In genomic region chr2:200455958-200456421, GRCh38 we compare ENCODE assay signal across 8 cellular contexts. TPM values are rescaled to one million over a fixed set of nuclear protein-coding genes. Genes with fewer than 3 reads are reported as not detected.
DNase-seq lines count a peak whose midpoint lies in the region; ATAC-seq, FAIRE-seq and TF ChIP-seq lines count a peak whose summit lies in the region.

No MANE protein-coding gene starts in this region.

- H3K9me3 ChIP-seq in HepG2 (ENCODE audit: low read length) = no peaks in the 10 kb centered on the region
- no peaks in the 10 kb centered on the region for H3K9me3 ChIP-seq in mammary epithelial cell (replicated peaks; ENCODE audit: insufficient read depth, low read length)

- peaks cover 4% of the 10 kb centered on the region for H3K36me3 Mint-ChIP-seq in T-helper 1 cell treated with Interleukin-12 subunit alpha and Interleukin-12 subunit beta and Interleukin-4 antibody, amounts not matched to agents 30 μg/mL and 1 μg/mL, for 36 hours (ENCODE audit: low read depth)

- intact Hi-C loops in HepG2 (cut with micrococcal nuclease; ENCODE audit: unreplicated experiment) = no loop called here
- intact Hi-C loops in mammary epithelial cell (cut with micrococcal nuclease) = no loop called here

- peaks cover 32 to 80% of the 10 kb centered on the region in 2 experiments for H3K36me3 ChIP-seq in HepG2 (replicated peaks in 1 of 2; ENCODE audit: control insufficient read depth in 1 of 2, insufficient read depth in 2 of 2, low read length in 2 of 2)
- H3K36me3 ChIP-seq in mammary epithelial cell (ENCODE audit: insufficient read depth, low read length) = peaks cover 5% of the 10 kb centered on the region
- H3K36me3 ChIP-seq in brain microvascular endothelial cell (replicated peaks) = peaks cover 2% of the 10 kb centered on the region

- peak overlapping the region; percentile 83 for H3K27ac Mint-ChIP-seq in T-helper 1 cell treated with Interleukin-12 subunit alpha and Interleukin-12 subunit beta and Interleukin-4 antibody, amounts not matched to agents 30 μg/mL and 1 μg/mL, for 36 hours

- peak overlapping the region; percentile 27 for H3K4me3 Mint-ChIP-seq in T-helper 1 cell treated with Interleukin-12 subunit alpha and Interleukin-12 subunit beta and Interleukin-4 antibody, amounts not matched to agents 30 μg/mL and 1 μg/mL, for 36 hours

- H2AFZ ChIP-seq in HepG2 (ENCODE audit: low read length) (no peak overlapping the region), mammary epithelial cell (ENCODE audit: low read depth, low read length) (no peak overlapping the region)

- H3K27ac ChIP-seq in HepG2 (ENCODE audit: extremely low read length, insufficient read depth, low read length) (no peak overlapping the region), mammary epithelial cell (ENCODE audit: insufficient read depth, low read depth, low read length) (no peak overlapping the region), brain microvascular endothelial cell (no peak overlapping the region)

- H3K27me3 Mint-ChIP-seq in T-helper 1 cell treated with Interleukin-12 subunit alpha and Interleukin-12 subunit beta and Interleukin-4 antibody, amounts not matched to agents 30 μg/mL and 1 μg/mL, for 36 hours (ENCODE audit: low read depth) = no peaks in the 10 kb centered on the region

- no peak for DNase-seq in HepG2 (ENCODE audit: low spot score)
- DNase-seq in stimulated activated CD8-positive, alpha-beta memory T cell treated with anti-CD3 and anti-CD28 coated beads, Interleukin-4, amount 100 ng/mL, for 48 hours = no peak
- DNase-seq in mammary epithelial cell = no peak
- no peak for DNase-seq in GOT3 (lab: John Stamatoyannopoulos, UW)
- no peak for DNase-seq in brain microvascular endothelial cell

- H3K79me2 ChIP-seq in HepG2 (ENCODE audit: insufficient read depth, low read length) (no peaks in the 10 kb centered on the region), mammary epithelial cell (ENCODE audit: insufficient read depth, low read length) (no peaks in the 10 kb centered on the region)

- dilution Hi-C loops in mammary epithelial cell (cut with HindIII; ENCODE audit: low sequenced_read_pairs) = no loop called here

- H3K9me3 Mint-ChIP-seq in T-helper 1 cell treated with Interleukin-12 subunit alpha and Interleukin-12 subunit beta and Interleukin-4 antibody, amounts not matched to agents 30 μg/mL and 1 μg/mL, for 36 hours = no peaks in the 10 kb centered on the region

- H3K4me3 ChIP-seq in HepG2 (replicated peaks in 1 of 3; ENCODE audit: insufficient read depth in 1 of 3, low read depth in 2 of 3, low read length in 3 of 3) (no peak overlapping the region), mammary epithelial cell (replicated peaks in 1 of 3; ENCODE audit: insufficient read depth in 1 of 3, low read depth in 2 of 3, low read length in 3 of 3) (no peak overlapping the region), brain microvascular endothelial cell (ENCODE audit: low read depth, low read length) (no peak overlapping the region)

- TF ChIP-seq POLR2A in HepG2 (IDR thresholded peaks at IDR 0.05; ENCODE audit: insufficient read depth in 1 of 2, low read depth in 2 of 2, low read length in 2 of 2) = no peak

- in situ Hi-C loops in HepG2 (cut with HindIII; ENCODE audit: extremely low pct_ligation_motif_present, low pct_unique_long_range_greater_than_20kb) = no loop called here
- in situ Hi-C loops in mammary epithelial cell (cut with MboI; ENCODE audit: low sequenced_read_pairs in 2 of 2) = no loop called here
- in situ Hi-C loops in brain microvascular endothelial cell (cut with HindIII; ENCODE audit: low pct_ligation_motif_present, low sequenced_read_pairs) = no loop called here

- WGBS in HepG2 (ENCODE audit: low lambda C conversion rate) = 99% methylated on average over 4 of the region's 4 CpGs
- WGBS in mammary epithelial cell (ENCODE audit: low coverage, missing lambda C conversion rate) = 80% methylated on average over 4 of the region's 4 CpGs

- H3K4me2 ChIP-seq in HepG2 (ENCODE audit: low read depth, low read length) = no peak overlapping the region
- H3K4me2 ChIP-seq in mammary epithelial cell (ENCODE audit: insufficient read depth, low read depth, low read length) = no peak overlapping the region

- POLR2A ChIA-PET in HepG2 (lab: Yijun Ruan, JAX) = no interaction called here

- H3K4me1 ChIP-seq in HepG2 (ENCODE audit: insufficient read depth, low read length) = no peaks in the 10 kb centered on the region
- H3K4me1 ChIP-seq in mammary epithelial cell (ENCODE audit: insufficient read depth, low read length) = peaks cover 5% of the 10 kb centered on the region

- no peaks in the 10 kb centered on the region for H4K20me1 ChIP-seq in HepG2 (ENCODE audit: insufficient read depth, low read length)
- H4K20me1 ChIP-seq in mammary epithelial cell (ENCODE audit: insufficient read depth, low read length) = no peaks in the 10 kb centered on the region

- CTCF ChIA-PET in HepG2 (lab: Yijun Ruan, JAX; ENCODE audit: low intra/inter-chr PET ratio, low total read pairs) = no interaction called here
- CTCF ChIA-PET in mammary epithelial cell (lab: Charles Lee; ENCODE audit: low non-redundant PET) = no interaction called here

- ATAC-seq in GM18519 (IDR thresholded peaks at IDR 0.05; ENCODE audit: low FRiP score, unreplicated experiment) (peak; percentile 45), HG02610 (IDR thresholded peaks at IDR 0.05; ENCODE audit: unreplicated experiment) (peak; percentile 65), HepG2 (0 out of 3 replicates have a peak, but pooled peaks have one; percentile 9)

- H3K27me3 ChIP-seq in HepG2 (ENCODE audit: control insufficient read depth in 1 of 2, insufficient read depth in 2 of 2, low read length in 2 of 2) (no peaks in the 10 kb centered on the region), mammary epithelial cell (ENCODE audit: insufficient read depth, low read length) (no peaks in the 10 kb centered on the region), brain microvascular endothelial cell (replicated peaks) (no peaks in the 10 kb centered on the region)

- TF ChIP-seq EP300 in HepG2 (IDR thresholded peaks at IDR 0.05; ENCODE audit: low read depth in 2 of 2, low read length in 2 of 2) (no peak), HepG2 (CRISPR knock-in tag; IDR thresholded peaks at IDR 0.05; ENCODE audit: borderline replicate concordance) (no peak)

- TF ChIP-seq RAD21 in HepG2 (CRISPR knock-in tag; IDR thresholded peaks at IDR 0.05) = no peak

- TF ChIP-seq CTCF in HepG2 (CRISPR knock-in tag; IDR thresholded peaks at IDR 0.05) (no peak), mammary epithelial cell (conservative IDR thresholded peaks at IDR 0.05 in 1 of 2, IDR thresholded peaks at IDR 0.05 in 1 of 2; ENCODE audit: extremely low read depth in 1 of 2, insufficient read depth in 1 of 2, low read depth in 1 of 2, low read length in 2 of 2) (no peak), brain microvascular endothelial cell (IDR thresholded peaks at IDR 0.05; ENCODE audit: low read depth, low read length, missing control alignments) (no peak)

- H3K4me1 Mint-ChIP-seq in T-helper 1 cell treated with Interleukin-12 subunit alpha and Interleukin-12 subunit beta and Interleukin-4 antibody, amounts not matched to agents 30 μg/mL and 1 μg/mL, for 36 hours (ENCODE audit: low read depth) = peaks cover 16% of the 10 kb centered on the region

- FAIRE-seq in HepG2 (lab: Jason Lieb, UNC) = no peak

- BruUV-seq in HepG2 (replicated peaks; lab: Mats Ljungman, UMichigan) = no TSS peak
- BruUV-seq in mammary epithelial cell (replicated peaks; lab: Mats Ljungman, UMichigan) = no TSS peak

- H3K9ac ChIP-seq in HepG2 (ENCODE audit: insufficient read depth, low read depth, low read length) = no peak overlapping the region
- H3K9ac ChIP-seq in mammary epithelial cell (ENCODE audit: insufficient read depth, low read length) = no peak overlapping the region

TF ChIP-seq in HepG2, 621 proteins besides CTCF, POLR2A, EP300 and RAD21:
- TF ChIP-seq HHEX (CRISPR knock-in tag; IDR thresholded peaks at IDR 0.05) (no peak), RBM22 (optimal IDR thresholded peaks at IDR 0.05; ENCODE audit: low read length) (peak; percentile 6)

RNA-seq across cellular contexts. Expression of gene KCTD18, which starts 53.9 kb away (rescaled TPM):
- total RNA-seq in HepG2 (2016; rRNA removed; fragmentation: Illumina TruSeq; extraction: Trizol) (7.0 and 7.1 TPM in 2 replicates), mammary epithelial cell (10 to 100 TPM; 16.4 to 19.5 TPM)
- 1.9 and 2.4 TPM in 2 replicates for total RNA-seq in HepG2 (2016; cell fraction: cytosol; rRNA removed; fragmentation: Illumina TruSeq; extraction: Trizol; ENCODE audit: low read depth)
- 6.3 and 7.3 TPM in 2 replicates for total RNA-seq in HepG2 (2016; cell fraction: insoluble cytoplasmic fraction; rRNA removed; fragmentation: Illumina TruSeq; extraction: Trizol)
- total RNA-seq in HepG2 (2016; cell fraction: membrane; rRNA removed; fragmentation: Illumina TruSeq; extraction: Trizol) = 7.3 and 8.3 TPM in 2 replicates
- 3.6 and 4.2 TPM in 2 replicates for total RNA-seq in HepG2 (2016; cell fraction: nucleus; rRNA removed; fragmentation: Illumina TruSeq; extraction: Trizol)
- polyA plus RNA-seq in HepG2 (2011; rRNA removed) (2.2 and 2.5 TPM in 2 replicates), mammary epithelial cell (8.0 TPM)
- polyA plus RNA-seq in HepG2 (2011; cell fraction: cytosol; rRNA removed) = 1.6 and 2.3 TPM in 2 replicates
- polyA plus RNA-seq in HepG2 (2011; cell fraction: nucleus; rRNA removed) = 3.2 and 4.3 TPM in 2 replicates
- 2.8 and 4.9 TPM in 2 replicates for polyA plus RNA-seq in HepG2 (2012)
- 2.4 and 3.1 TPM in 2 replicates for polyA plus RNA-seq in HepG2 (2016; cell fraction: cytosol; fragmentation: Illumina TruSeq; extraction: Trizol; ENCODE audit: low read depth)
- polyA plus RNA-seq in HepG2 (2016; cell fraction: insoluble cytoplasmic fraction; fragmentation: Illumina TruSeq; extraction: Trizol; ENCODE audit: low read depth) = 5.9 and 8.3 TPM in 2 replicates
- polyA plus RNA-seq in HepG2 (2016; cell fraction: membrane; fragmentation: Illumina TruSeq; extraction: Trizol; ENCODE audit: low read depth) = 5.6 TPM in 2 replicates
- 5.0 and 6.2 TPM in 2 replicates for polyA plus RNA-seq in HepG2 (2016; cell fraction: nucleus; fragmentation: Illumina TruSeq; extraction: Trizol; ENCODE audit: insufficient read depth, low read depth)
- 0.42 and 0.86 TPM in 2 replicates for polyA minus RNA-seq in HepG2 (2011; rRNA and poly(A)+ RNA removed; ENCODE audit: low replicate concordance)
- polyA minus RNA-seq in HepG2 (2011; cell fraction: cytosol; rRNA and poly(A)+ RNA removed) = 2.0 and 2.1 TPM in 2 replicates
- polyA minus RNA-seq in HepG2 (2011; cell fraction: nucleus; rRNA and poly(A)+ RNA removed) = 4.0 and 4.1 TPM in 2 replicates
- polyA minus RNA-seq in mammary epithelial cell = 6.3 TPM

Comparison
In these comparisons a context has a peak if more than half of its experiments do, and no peak if none do; other contexts are left out.
1. ATAC-seq: peak in every context shown above with its lines; median percentile 65 in HG02610; 45 in GM18519; 9 in HepG2.